Comparison of ENCODE assay signal across 1 cellular context in the genomic region with DNA sequence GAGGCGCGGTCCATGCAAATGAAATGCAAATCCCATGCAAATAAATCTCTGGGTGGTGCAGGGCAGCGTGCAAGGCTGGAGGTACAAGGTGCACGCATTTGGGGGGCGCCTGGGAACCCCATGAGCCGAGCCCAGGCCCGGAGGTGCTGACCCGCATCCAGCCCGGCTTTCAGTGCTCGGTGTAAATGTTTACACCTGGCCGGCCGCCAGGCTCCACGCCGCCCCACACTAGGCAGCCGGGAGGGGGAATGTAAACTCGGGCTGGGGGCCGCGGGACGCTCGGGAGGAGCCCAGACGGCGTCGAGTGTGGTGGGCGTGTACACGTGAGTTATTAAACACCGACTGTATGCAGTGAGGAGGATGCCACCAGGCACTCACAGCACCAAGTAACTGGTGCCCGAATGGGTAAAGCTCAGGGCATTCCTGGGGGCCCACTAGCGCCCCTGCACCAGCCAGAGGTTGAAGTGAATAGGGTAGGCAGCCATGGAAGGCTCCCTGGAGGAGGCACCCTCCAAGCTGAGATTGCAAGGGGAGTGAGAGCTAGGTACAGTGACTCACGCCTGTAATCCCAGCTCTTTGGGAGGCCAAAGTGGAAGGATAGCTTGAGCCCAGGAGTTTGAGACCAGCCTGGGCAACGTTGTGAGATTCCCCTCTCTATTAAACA.
TF ChIP-seq lines count a peak whose summit lies in the region.

No MANE protein-coding gene starts in this region.

TF ChIP-seq in HepG2, 621 proteins besides CTCF, POLR2A, EP300 and RAD21 (continues in another document):
- TF ChIP-seq, protein P1, sequence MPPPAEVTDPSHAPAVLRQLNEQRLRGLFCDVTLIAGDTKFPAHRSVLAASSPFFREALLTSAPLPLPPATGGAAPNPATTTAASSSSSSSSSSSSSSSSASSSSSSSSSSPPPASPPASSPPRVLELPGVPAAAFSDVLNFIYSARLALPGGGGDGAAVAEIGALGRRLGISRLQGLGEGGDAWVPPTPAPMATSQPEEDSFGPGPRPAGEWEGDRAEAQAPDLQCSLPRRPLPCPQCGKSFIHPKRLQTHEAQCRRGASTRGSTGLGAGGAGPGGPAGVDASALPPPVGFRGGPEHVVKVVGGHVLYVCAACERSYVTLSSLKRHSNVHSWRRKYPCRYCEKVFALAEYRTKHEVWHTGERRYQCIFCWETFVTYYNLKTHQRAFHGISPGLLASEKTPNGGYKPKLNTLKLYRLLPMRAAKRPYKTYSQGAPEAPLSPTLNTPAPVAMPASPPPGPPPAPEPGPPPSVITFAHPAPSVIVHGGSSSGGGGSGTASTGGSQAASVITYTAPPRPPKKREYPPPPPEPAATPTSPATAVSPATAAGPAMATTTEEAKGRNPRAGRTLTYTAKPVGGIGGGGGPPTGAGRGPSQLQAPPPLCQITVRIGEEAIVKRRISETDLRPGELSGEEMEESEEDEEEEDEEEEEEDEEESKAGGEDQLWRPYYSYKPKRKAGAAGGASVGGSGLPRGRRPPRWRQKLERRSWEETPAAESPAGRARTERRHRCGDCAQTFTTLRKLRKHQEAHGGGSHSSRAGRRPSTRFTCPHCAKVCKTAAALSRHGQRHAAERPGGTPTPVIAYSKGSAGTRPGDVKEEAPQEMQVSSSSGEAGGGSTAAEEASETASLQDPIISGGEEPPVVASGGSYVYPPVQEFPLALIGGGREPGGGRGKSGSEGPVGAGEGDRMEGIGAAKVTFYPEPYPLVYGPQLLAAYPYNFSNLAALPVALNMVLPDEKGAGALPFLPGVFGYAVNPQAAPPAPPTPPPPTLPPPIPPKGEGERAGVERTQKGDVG (CRISPR knock-in tag; IDR thresholded peaks at IDR 0.05; ENCODE audit: borderline replicate concordance) = 0 out of 2 replicates have a peak, but pooled peaks have one; percentile 29
- no peak for TF ChIP-seq ZSCAN25 (CRISPR knock-in tag; IDR thresholded peaks at IDR 0.05)
- TF ChIP-seq RARA (CRISPR knock-in tag; IDR thresholded peaks at IDR 0.05) = no peak
- TF ChIP-seq, protein P2, sequence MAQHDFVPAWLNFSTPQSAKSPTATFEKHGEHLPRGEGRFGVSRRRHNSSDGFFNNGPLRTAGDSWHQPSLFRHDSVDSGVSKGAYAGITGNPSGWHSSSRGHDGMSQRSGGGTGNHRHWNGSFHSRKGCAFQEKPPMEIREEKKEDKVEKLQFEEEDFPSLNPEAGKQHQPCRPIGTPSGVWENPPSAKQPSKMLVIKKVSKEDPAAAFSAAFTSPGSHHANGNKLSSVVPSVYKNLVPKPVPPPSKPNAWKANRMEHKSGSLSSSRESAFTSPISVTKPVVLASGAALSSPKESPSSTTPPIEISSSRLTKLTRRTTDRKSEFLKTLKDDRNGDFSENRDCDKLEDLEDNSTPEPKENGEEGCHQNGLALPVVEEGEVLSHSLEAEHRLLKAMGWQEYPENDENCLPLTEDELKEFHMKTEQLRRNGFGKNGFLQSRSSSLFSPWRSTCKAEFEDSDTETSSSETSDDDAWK (CRISPR knock-in tag; IDR thresholded peaks at IDR 0.05) = no peak
- no peak for TF ChIP-seq ZNF224 (CRISPR knock-in tag; IDR thresholded peaks at IDR 0.05)
- TF ChIP-seq ZSCAN21 (CRISPR knock-in tag; IDR thresholded peaks at IDR 0.05; ENCODE audit: borderline replicate concordance) = no peak
- TF ChIP-seq, protein P3, sequence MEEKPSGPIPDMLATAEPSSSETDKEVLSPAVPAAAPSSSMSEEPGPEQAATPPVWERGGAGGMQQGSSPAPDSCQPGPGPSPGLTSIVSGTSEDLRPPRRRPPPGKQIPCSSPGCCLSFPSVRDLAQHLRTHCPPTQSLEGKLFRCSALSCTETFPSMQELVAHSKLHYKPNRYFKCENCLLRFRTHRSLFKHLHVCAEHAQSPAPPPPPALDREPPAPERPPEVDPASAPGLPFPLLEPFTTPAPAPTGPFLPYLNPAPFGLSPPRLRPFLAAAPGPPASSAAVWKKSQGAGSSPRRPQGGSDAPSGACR (CRISPR knock-in tag; IDR thresholded peaks at IDR 0.05) = 0 out of 2 replicates have a peak, but pooled peaks have one; percentile 22
- no peak for TF ChIP-seq SIX4 (CRISPR knock-in tag; IDR thresholded peaks at IDR 0.05)
- no peak for TF ChIP-seq ZNF549 (CRISPR knock-in tag; IDR thresholded peaks at IDR 0.05)
- TF ChIP-seq, protein P4, sequence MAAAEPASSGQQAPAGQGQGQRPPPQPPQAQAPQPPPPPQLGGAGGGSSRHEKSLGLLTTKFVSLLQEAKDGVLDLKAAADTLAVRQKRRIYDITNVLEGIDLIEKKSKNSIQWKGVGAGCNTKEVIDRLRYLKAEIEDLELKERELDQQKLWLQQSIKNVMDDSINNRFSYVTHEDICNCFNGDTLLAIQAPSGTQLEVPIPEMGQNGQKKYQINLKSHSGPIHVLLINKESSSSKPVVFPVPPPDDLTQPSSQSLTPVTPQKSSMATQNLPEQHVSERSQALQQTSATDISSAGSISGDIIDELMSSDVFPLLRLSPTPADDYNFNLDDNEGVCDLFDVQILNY (CRISPR knock-in tag; conservative IDR thresholded peaks at IDR 0.05) = no peak
- TF ChIP-seq, protein P5, sequence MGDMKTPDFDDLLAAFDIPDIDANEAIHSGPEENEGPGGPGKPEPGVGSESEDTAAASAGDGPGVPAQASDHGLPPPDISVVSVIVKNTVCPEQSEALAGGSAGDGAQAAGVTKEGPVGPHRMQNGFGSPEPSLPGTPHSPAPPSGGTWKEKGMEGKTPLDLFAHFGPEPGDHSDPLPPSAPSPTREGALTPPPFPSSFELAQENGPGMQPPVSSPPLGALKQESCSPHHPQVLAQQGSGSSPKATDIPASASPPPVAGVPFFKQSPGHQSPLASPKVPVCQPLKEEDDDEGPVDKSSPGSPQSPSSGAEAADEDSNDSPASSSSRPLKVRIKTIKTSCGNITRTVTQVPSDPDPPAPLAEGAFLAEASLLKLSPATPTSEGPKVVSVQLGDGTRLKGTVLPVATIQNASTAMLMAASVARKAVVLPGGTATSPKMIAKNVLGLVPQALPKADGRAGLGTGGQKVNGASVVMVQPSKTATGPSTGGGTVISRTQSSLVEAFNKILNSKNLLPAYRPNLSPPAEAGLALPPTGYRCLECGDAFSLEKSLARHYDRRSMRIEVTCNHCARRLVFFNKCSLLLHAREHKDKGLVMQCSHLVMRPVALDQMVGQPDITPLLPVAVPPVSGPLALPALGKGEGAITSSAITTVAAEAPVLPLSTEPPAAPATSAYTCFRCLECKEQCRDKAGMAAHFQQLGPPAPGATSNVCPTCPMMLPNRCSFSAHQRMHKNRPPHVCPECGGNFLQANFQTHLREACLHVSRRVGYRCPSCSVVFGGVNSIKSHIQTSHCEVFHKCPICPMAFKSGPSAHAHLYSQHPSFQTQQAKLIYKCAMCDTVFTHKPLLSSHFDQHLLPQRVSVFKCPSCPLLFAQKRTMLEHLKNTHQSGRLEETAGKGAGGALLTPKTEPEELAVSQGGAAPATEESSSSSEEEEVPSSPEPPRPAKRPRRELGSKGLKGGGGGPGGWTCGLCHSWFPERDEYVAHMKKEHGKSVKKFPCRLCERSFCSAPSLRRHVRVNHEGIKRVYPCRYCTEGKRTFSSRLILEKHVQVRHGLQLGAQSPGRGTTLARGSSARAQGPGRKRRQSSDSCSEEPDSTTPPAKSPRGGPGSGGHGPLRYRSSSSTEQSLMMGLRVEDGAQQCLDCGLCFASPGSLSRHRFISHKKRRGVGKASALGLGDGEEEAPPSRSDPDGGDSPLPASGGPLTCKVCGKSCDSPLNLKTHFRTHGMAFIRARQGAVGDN (CRISPR knock-in tag; IDR thresholded peaks at IDR 0.05) = peak; percentile 71
- TF ChIP-seq PHF8 (CRISPR knock-in tag; IDR thresholded peaks at IDR 0.05) = peak; percentile 19; the same call in 1 of the 2 replicates
- TF ChIP-seq, protein P6, sequence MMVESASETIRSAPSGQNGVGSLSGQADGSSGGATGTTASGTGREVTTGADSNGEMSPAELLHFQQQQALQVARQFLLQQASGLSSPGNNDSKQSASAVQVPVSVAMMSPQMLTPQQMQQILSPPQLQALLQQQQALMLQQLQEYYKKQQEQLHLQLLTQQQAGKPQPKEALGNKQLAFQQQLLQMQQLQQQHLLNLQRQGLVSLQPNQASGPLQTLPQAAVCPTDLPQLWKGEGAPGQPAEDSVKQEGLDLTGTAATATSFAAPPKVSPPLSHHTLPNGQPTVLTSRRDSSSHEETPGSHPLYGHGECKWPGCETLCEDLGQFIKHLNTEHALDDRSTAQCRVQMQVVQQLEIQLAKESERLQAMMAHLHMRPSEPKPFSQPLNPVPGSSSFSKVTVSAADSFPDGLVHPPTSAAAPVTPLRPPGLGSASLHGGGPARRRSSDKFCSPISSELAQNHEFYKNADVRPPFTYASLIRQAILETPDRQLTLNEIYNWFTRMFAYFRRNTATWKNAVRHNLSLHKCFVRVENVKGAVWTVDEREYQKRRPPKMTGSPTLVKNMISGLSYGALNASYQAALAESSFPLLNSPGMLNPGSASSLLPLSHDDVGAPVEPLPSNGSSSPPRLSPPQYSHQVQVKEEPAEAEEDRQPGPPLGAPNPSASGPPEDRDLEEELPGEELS (CRISPR knock-in tag; IDR thresholded peaks at IDR 0.05) = 0 out of 2 replicates have a peak, but pooled peaks have one; percentile 36
- TF ChIP-seq TBX2 (CRISPR knock-in tag; IDR thresholded peaks at IDR 0.05; ENCODE audit: borderline replicate concordance) = peak; percentile 58; the same call in 1 of the 2 replicates
- TF ChIP-seq EZH2 (conservative IDR thresholded peaks at IDR 0.05; ENCODE audit: low read depth, low read length) = no peak
- TF ChIP-seq JUNB (CRISPR knock-in tag; IDR thresholded peaks at IDR 0.05; ENCODE audit: borderline replicate concordance) = no peak
- peak; percentile 77 for TF ChIP-seq AKAP8 (CRISPR knock-in tag; IDR thresholded peaks at IDR 0.05)
- TF ChIP-seq, protein P7, sequence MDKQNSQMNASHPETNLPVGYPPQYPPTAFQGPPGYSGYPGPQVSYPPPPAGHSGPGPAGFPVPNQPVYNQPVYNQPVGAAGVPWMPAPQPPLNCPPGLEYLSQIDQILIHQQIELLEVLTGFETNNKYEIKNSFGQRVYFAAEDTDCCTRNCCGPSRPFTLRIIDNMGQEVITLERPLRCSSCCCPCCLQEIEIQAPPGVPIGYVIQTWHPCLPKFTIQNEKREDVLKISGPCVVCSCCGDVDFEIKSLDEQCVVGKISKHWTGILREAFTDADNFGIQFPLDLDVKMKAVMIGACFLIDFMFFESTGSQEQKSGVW (CRISPR knock-in tag; IDR thresholded peaks at IDR 0.05; ENCODE audit: borderline replicate concordance) = no peak
- TF ChIP-seq NFIC (IDR thresholded peaks at IDR 0.05; ENCODE audit: low read length) = no peak
- TF ChIP-seq NCOA2 (CRISPR knock-in tag; IDR thresholded peaks at IDR 0.05) = 0 out of 2 replicates have a peak, but pooled peaks have one; percentile 13
- TF ChIP-seq, protein P8, sequence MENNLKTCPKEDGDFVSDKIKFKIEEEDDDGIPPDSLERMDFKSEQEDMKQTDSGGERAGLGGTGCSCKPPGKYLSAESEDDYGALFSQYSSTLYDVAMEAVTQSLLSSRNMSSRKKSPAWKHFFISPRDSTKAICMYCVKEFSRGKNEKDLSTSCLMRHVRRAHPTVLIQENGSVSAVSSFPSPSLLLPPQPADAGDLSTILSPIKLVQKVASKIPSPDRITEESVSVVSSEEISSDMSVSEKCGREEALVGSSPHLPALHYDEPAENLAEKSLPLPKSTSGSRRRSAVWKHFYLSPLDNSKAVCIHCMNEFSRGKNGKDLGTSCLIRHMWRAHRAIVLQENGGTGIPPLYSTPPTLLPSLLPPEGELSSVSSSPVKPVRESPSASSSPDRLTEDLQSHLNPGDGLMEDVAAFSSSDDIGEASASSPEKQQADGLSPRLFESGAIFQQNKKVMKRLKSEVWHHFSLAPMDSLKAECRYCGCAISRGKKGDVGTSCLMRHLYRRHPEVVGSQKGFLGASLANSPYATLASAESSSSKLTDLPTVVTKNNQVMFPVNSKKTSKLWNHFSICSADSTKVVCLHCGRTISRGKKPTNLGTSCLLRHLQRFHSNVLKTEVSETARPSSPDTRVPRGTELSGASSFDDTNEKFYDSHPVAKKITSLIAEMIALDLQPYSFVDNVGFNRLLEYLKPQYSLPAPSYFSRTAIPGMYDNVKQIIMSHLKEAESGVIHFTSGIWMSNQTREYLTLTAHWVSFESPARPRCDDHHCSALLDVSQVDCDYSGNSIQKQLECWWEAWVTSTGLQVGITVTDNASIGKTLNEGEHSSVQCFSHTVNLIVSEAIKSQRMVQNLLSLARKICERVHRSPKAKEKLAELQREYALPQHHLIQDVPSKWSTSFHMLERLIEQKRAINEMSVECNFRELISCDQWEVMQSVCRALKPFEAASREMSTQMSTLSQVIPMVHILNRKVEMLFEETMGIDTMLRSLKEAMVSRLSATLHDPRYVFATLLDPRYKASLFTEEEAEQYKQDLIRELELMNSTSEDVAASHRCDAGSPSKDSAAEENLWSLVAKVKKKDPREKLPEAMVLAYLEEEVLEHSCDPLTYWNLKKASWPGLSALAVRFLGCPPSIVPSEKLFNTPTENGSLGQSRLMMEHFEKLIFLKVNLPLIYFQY (CRISPR knock-in tag; IDR thresholded peaks at IDR 0.05; ENCODE audit: borderline replicate concordance) = peak; percentile 97
- no peak for TF ChIP-seq SOX6 (IDR thresholded peaks at IDR 0.05)
- TF ChIP-seq SOX6 (CRISPR knock-in tag; IDR thresholded peaks at IDR 0.05) = peak; percentile 24; the same call in 1 of the 2 replicates
- no peak for TF ChIP-seq ZNF550 (CRISPR knock-in tag; IDR thresholded peaks at IDR 0.05; ENCODE audit: borderline replicate concordance)
- TF ChIP-seq ZNF326 (CRISPR knock-in tag; IDR thresholded peaks at IDR 0.05; ENCODE audit: borderline replicate concordance) = no peak
- TF ChIP-seq MIER3 (CRISPR knock-in tag; IDR thresholded peaks at IDR 0.05; ENCODE audit: borderline replicate concordance) = peak; percentile 42; the same call in 1 of the 2 replicates
- no peak for TF ChIP-seq GPN1 (CRISPR knock-in tag; IDR thresholded peaks at IDR 0.05; ENCODE audit: borderline replicate concordance)
- peak; percentile 16; the same call in 1 of the 2 replicates for TF ChIP-seq THAP11 (CRISPR knock-in tag; IDR thresholded peaks at IDR 0.05)
- TF ChIP-seq PITX1 (CRISPR knock-in tag; IDR thresholded peaks at IDR 0.05) = peak; percentile 50; the same call in 1 of the 2 replicates
- 0 out of 2 replicates have a peak, but pooled peaks have one; percentile 11 for TF ChIP-seq ZNF274 (CRISPR knock-in tag; IDR thresholded peaks at IDR 0.05)
